Comparison of ENCODE assay signal across 1 cellular context in the genomic region with DNA sequence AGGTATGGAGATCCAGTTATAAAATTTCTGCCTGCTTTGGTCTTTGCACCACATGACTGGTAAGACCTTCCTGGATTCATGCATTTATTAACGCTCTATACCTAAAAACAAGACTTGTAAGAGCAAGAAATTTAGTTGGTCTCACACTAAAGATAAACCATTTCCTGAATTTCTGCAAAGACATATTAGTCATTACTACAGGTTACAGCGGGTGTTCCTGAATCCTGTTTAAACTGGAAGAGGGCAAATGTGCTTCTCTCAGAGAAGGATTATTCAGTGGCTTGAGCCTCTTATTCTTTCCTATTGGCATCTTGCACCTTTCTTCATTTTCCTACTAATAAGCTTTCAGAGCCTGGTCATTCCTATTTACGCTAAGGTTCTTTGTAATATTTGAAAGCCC.
TF ChIP-seq lines count a peak whose summit lies in the region.

No MANE protein-coding gene starts in this region.

TF ChIP-seq in GM23338, 12 proteins besides CTCF, POLR2A, EP300 and RAD21 (continued from another document):
- TF ChIP-seq, protein P1, sequence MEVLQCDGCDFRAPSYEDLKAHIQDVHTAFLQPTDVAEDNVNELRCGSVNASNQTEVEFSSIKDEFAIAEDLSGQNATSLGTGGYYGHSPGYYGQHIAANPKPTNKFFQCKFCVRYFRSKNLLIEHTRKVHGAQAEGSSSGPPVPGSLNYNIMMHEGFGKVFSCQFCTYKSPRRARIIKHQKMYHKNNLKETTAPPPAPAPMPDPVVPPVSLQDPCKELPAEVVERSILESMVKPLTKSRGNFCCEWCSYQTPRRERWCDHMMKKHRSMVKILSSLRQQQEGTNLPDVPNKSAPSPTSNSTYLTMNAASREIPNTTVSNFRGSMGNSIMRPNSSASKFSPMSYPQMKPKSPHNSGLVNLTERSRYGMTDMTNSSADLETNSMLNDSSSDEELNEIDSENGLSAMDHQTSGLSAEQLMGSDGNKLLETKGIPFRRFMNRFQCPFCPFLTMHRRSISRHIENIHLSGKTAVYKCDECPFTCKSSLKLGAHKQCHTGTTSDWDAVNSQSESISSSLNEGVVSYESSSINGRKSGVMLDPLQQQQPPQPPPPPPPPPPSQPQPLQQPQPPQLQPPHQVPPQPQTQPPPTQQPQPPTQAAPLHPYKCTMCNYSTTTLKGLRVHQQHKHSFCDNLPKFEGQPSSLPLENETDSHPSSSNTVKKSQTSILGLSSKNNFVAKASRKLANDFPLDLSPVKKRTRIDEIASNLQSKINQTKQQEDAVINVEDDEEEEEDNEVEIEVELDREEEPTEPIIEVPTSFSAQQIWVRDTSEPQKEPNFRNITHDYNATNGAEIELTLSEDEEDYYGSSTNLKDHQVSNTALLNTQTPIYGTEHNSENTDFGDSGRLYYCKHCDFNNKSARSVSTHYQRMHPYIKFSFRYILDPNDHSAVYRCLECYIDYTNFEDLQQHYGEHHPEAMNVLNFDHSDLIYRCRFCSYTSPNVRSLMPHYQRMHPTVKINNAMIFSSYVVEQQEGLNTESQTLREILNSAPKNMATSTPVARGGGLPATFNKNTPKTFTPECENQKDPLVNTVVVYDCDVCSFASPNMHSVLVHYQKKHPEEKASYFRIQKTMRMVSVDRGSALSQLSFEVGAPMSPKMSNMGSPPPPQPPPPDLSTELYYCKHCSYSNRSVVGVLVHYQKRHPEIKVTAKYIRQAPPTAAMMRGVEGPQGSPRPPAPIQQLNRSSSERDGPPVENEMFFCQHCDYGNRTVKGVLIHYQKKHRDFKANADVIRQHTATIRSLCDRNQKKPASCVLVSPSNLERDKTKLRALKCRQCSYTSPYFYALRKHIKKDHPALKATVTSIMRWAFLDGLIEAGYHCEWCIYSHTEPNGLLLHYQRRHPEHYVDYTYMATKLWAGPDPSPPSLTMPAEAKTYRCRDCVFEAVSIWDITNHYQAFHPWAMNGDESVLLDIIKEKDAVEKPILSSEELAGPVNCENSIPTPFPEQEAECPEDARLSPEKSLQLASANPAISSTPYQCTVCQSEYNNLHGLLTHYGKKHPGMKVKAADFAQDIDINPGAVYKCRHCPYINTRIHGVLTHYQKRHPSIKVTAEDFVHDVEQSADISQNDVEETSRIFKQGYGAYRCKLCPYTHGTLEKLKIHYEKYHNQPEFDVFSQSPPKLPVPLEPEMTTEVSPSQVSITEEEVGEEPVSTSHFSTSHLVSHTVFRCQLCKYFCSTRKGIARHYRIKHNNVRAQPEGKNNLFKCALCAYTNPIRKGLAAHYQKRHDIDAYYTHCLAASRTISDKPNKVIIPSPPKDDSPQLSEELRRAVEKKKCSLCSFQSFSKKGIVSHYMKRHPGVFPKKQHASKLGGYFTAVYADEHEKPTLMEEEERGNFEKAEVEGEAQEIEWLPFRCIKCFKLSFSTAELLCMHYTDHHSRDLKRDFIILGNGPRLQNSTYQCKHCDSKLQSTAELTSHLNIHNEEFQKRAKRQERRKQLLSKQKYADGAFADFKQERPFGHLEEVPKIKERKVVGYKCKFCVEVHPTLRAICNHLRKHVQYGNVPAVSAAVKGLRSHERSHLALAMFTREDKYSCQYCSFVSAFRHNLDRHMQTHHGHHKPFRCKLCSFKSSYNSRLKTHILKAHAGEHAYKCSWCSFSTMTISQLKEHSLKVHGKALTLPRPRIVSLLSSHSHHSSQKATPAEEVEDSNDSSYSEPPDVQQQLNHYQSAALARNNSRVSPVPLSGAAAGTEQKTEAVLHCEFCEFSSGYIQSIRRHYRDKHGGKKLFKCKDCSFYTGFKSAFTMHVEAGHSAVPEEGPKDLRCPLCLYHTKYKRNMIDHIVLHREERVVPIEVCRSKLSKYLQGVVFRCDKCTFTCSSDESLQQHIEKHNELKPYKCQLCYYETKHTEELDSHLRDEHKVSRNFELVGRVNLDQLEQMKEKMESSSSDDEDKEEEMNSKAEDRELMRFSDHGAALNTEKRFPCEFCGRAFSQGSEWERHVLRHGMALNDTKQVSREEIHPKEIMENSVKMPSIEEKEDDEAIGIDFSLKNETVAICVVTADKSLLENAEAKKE (CRISPR knock-in tag; IDR thresholded peaks at IDR 0.05) = no peak
- TF ChIP-seq ZNF331 (CRISPR knock-in tag; IDR thresholded peaks at IDR 0.05; ENCODE audit: low read depth) = no peak
TF ChIP-seq in GM23338: peak in this region for 0.
